Comparison of ENCODE assay signal across 8 cellular contexts in the genomic region with DNA sequence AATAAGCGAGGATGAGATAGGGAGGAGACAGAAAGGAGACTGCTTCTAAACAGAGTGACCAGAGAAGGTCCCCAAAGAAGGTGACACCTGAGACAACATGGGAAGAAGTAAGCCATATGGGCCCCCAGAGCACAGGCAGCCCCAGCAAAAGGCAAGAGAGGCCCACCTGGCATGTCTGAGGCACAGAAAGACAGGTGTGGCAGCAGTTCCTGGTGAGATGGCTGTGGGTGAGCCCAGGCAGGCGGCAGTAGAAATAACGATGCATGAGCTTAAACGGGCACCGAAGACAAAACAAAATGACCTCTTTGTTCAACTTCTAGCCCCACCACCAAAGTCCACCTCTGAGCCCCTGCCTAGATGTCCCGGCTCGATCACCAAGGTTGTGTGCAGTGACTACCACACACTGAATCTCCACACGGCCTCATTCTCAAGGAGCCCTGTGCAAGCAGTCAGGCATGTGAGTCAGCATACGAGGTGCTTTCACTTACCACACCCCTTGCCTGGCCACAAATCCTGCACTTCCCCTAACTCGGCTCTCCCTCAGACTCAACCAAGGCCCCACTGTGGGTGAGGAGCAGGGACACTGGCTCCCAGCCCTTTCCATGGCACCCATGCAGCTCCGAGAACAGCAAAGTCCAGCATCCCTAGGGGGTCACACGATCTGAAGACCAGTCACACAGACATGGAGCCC.
DNase-seq lines count a peak whose midpoint lies in the region; ATAC-seq and TF ChIP-seq lines count a peak whose summit lies in the region.

No MANE protein-coding gene starts in this region.

- DNase-seq in AG20443 (ENCODE audit: low spot score) (peak; percentile 81), H4 (ENCODE audit: low spot score) (peak; percentile 81), choroid plexus epithelial cell (ENCODE audit: low read depth) (peak; percentile 86), uterus (peak; percentile 34 to 40), NCI-H1092 treated with DMSO at 0.1 percent for 48 hours (lab: John Stamatoyannopoulos, UW) (no peak), NCI-H2029 (lab: John Stamatoyannopoulos, UW) (no peak)

- H3K27me3 ChIP-seq in muscle layer of colon (ENCODE audit: control insufficient read depth in 1 of 2, insufficient read depth in 2 of 2, low read length in 2 of 2), result no peaks in the 10 kb centered on the region
- H3K27me3 ChIP-seq in uterus, result no peaks in the 10 kb centered on the region

- H3K36me3 ChIP-seq in muscle layer of colon (ENCODE audit: insufficient read depth, low read length), result no peaks in the 10 kb centered on the region
- no peaks in the 10 kb centered on the region for H3K36me3 ChIP-seq in uterus

- H3K4me3 ChIP-seq in choroid plexus epithelial cell (ENCODE audit: low read depth, low read length) (no peak overlapping the region), muscle layer of colon (ENCODE audit: low read depth in 1 of 2, low read length in 2 of 2) (no peak overlapping the region), uterus (no peak overlapping the region)

- TF ChIP-seq CTCF in choroid plexus epithelial cell (conservative IDR thresholded peaks at IDR 0.05; ENCODE audit: low read depth, low read length), result no peak
- no peak for TF ChIP-seq CTCF in uterus (IDR thresholded peaks at IDR 0.05)

- peaks cover 82% of the 10 kb centered on the region for H3K4me1 ChIP-seq in muscle layer of colon (ENCODE audit: insufficient read depth, low read length)
- peaks cover 27 to 32% of the 10 kb centered on the region in 2 donors for H3K4me1 ChIP-seq in uterus

- intact Hi-C loops in uterus (cut with DNase I; ENCODE audit: low total_unique reads), result no loop called here

- TF ChIP-seq POLR2A in uterus (IDR thresholded peaks at IDR 0.05), result no peak

- H3K9me3 ChIP-seq in muscle layer of colon (ENCODE audit: low read length) (no peaks in the 10 kb centered on the region), uterus (no peaks in the 10 kb centered on the region)

- H3K9ac ChIP-seq in muscle layer of colon (ENCODE audit: low read length), result no peak overlapping the region

- peak; percentile 63 for ATAC-seq in SK-N-SH treated with all-trans-retinoic acid at 6 μM for 48 hours

- H3K27ac ChIP-seq in muscle layer of colon (ENCODE audit: low read depth, low read length) (peak overlapping the region; percentile 57), uterus (peak overlapping the region; percentile 80 to 90)

TF ChIP-seq in SK-N-SH treated with all-trans-retinoic acid at 6 μM for 48 hours, 23 proteins besides CTCF, POLR2A, EP300 and RAD21:
- TF ChIP-seq ZNF70 (CRISPR knock-in tag; IDR thresholded peaks at IDR 0.05) (no peak), RARB (CRISPR knock-in tag; IDR thresholded peaks at IDR 0.05) (no peak), ESRRG (CRISPR knock-in tag; IDR thresholded peaks at IDR 0.05) (no peak), ZNF565 (CRISPR knock-in tag; conservative IDR thresholded peaks at IDR 0.05; ENCODE audit: low read depth) (no peak), BACH2 (CRISPR knock-in tag; IDR thresholded peaks at IDR 0.05; ENCODE audit: borderline replicate concordance) (no peak), ZFP30 (CRISPR knock-in tag; IDR thresholded peaks at IDR 0.05) (no peak)
- TF ChIP-seq, protein P1, sequence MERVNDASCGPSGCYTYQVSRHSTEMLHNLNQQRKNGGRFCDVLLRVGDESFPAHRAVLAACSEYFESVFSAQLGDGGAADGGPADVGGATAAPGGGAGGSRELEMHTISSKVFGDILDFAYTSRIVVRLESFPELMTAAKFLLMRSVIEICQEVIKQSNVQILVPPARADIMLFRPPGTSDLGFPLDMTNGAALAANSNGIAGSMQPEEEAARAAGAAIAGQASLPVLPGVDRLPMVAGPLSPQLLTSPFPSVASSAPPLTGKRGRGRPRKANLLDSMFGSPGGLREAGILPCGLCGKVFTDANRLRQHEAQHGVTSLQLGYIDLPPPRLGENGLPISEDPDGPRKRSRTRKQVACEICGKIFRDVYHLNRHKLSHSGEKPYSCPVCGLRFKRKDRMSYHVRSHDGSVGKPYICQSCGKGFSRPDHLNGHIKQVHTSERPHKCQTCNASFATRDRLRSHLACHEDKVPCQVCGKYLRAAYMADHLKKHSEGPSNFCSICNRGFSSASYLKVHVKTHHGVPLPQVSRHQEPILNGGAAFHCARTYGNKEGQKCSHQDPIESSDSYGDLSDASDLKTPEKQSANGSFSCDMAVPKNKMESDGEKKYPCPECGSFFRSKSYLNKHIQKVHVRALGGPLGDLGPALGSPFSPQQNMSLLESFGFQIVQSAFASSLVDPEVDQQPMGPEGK (CRISPR knock-in tag; IDR thresholded peaks at IDR 0.05; ENCODE audit: borderline replicate concordance), result no peak
- TF ChIP-seq, protein P2, sequence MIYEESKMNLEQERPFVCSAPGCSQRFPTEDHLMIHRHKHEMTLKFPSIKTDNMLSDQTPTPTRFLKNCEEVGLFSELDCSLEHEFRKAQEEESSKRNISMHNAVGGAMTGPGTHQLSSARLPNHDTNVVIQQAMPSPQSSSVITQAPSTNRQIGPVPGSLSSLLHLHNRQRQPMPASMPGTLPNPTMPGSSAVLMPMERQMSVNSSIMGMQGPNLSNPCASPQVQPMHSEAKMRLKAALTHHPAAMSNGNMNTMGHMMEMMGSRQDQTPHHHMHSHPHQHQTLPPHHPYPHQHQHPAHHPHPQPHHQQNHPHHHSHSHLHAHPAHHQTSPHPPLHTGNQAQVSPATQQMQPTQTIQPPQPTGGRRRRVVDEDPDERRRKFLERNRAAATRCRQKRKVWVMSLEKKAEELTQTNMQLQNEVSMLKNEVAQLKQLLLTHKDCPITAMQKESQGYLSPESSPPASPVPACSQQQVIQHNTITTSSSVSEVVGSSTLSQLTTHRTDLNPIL (CRISPR knock-in tag; IDR thresholded peaks at IDR 0.05; ENCODE audit: low read depth), result no peak
- TF ChIP-seq, protein P3, sequence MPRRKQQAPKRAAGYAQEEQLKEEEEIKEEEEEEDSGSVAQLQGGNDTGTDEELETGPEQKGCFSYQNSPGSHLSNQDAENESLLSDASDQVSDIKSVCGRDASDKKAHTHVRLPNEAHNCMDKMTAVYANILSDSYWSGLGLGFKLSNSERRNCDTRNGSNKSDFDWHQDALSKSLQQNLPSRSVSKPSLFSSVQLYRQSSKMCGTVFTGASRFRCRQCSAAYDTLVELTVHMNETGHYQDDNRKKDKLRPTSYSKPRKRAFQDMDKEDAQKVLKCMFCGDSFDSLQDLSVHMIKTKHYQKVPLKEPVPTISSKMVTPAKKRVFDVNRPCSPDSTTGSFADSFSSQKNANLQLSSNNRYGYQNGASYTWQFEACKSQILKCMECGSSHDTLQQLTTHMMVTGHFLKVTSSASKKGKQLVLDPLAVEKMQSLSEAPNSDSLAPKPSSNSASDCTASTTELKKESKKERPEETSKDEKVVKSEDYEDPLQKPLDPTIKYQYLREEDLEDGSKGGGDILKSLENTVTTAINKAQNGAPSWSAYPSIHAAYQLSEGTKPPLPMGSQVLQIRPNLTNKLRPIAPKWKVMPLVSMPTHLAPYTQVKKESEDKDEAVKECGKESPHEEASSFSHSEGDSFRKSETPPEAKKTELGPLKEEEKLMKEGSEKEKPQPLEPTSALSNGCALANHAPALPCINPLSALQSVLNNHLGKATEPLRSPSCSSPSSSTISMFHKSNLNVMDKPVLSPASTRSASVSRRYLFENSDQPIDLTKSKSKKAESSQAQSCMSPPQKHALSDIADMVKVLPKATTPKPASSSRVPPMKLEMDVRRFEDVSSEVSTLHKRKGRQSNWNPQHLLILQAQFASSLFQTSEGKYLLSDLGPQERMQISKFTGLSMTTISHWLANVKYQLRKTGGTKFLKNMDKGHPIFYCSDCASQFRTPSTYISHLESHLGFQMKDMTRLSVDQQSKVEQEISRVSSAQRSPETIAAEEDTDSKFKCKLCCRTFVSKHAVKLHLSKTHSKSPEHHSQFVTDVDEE (CRISPR knock-in tag; IDR thresholded peaks at IDR 0.05), result no peak

Comparison
In these comparisons a context has a peak if more than half of its experiments do, and no peak if none do; other contexts are left out.
1. DNase-seq: peak in AG20443 (single experiment), H4 (single experiment), choroid plexus epithelial cell (single experiment) and uterus (2 of 2); none in NCI-H1092 treated with DMSO at 0.1 percent for 48 hours (single experiment) and NCI-H2029 (single experiment).